In the genomic region with DNA sequence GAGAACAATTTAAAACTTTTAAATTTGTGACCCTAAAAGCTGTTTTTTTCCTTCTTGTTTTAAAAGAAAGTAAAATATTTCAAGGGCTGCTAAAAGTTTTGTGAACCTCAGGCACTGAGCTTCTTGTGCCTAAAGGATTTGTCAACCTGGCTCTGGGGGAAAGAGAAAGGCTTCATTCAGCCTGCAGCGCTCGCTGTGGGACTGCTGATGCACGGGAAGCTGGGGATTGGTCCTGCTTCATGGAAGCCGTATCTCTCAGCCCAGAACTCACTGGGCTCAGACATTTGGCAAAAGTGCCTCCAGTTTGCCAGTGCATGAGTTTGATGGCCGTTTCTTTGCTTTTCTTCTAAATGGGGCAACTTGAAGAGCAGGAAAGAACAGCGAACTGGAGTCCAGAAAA, we compare ENCODE assay signal across 21 cellular contexts. TPM values are rescaled to one million over a fixed set of nuclear protein-coding genes. Genes with fewer than 3 reads are reported as not detected.
"Had no signal": no experiment of that assay in that cellular context is flagged by ENCODE, and none has a peak within 500 bp of the region (broad histone marks: within the 10 kb centered on the region; RNA-seq: fewer than 3 reads in every experiment).

No MANE protein-coding gene starts in this region.

- H3K4me3 ChIP-seq: ascending aorta, coronary artery, gastrocnemius medialis, hepatocyte, lower lobe of right lung, psoas muscle, suprapubic skin, upper lobe of left lung had no signal

- H3K9me3 ChIP-seq: ascending aorta, gastrocnemius medialis, lower lobe of right lung, psoas muscle, suprapubic skin, upper lobe of left lung had no signal

- H3K79me2 ChIP-seq: hepatocyte had no signal

- DNase-seq: activated CD4-positive, alpha-beta T cell treated with anti-CD3 and anti-CD28 coated beads for 48 hours; activated CD8-positive, alpha-beta memory T cell treated with anti-CD3 and anti-CD28 coated beads, Interleukin-2, amount 50 U/mL, for 48 hours; activated CD8-positive, alpha-beta T cell treated with anti-CD3 and anti-CD28 coated beads, Interleukin-2, amount 10 ng/mL, durations not matched to agents 7 days and 5 days; activated naive CD4-positive, alpha-beta T cell; effector CD8-positive, alpha-beta T cell; gastrocnemius medialis; lower lobe of right lung; naive thymus-derived CD8-positive, alpha-beta T cell; stimulated activated CD4-positive, alpha-beta T cell treated with anti-CD3 and anti-CD28 coated beads, Interleukin-2, amount 100 ng/mL, for 48 hours; stimulated activated CD8-positive, alpha-beta memory T cell treated with anti-CD3 and anti-CD28 coated beads, Interleukin-4, amount 100 ng/mL, for 48 hours; stimulated activated naive CD8-positive, alpha-beta T cell treated with anti-CD3 and anti-CD28 coated beads, Interleukin-15, Interleukin-2, amounts not matched to agents 100 U/mL and 50 U/mL, for 24 hours; T-helper 9 cell; upper lobe of left lung had no signal

- ATAC-seq: activated CD8-positive, alpha-beta T cell treated with anti-CD3 and anti-CD28 coated beads, Interleukin-2, amount 10 ng/mL, durations not matched to agents 7 days and 5 days; lower lobe of right lung; naive thymus-derived CD8-positive, alpha-beta T cell; sciatic nerve; stimulated activated naive CD8-positive, alpha-beta T cell treated with anti-CD3 and anti-CD28 coated beads, Interleukin-15, Interleukin-2, amounts not matched to agents 100 U/mL and 50 U/mL, for 24 hours had no signal

- H3K27me3 ChIP-seq: ascending aorta, gastrocnemius medialis, hepatocyte, suprapubic skin, upper lobe of left lung had no signal

- H3K27ac Mint-ChIP-seq: activated CD8-positive, alpha-beta T cell treated with anti-CD3 and anti-CD28 coated beads, Interleukin-2, amount 10 ng/mL, durations not matched to agents 7 days and 5 days; activated T-helper 1 cell treated with anti-CD3 and anti-CD28 coated beads, Interleukin-12 subunit alpha, Interleukin-12 subunit beta, Interleukin-2, Interleukin-4 antibody, amounts not matched to agents 30 ng/mL and 10 ng/mL and 1 ng/mL, durations not matched to agents 14 hours and 24 hours and 36 hours; naive thymus-derived CD8-positive, alpha-beta T cell had no signal

- H3K4me2 ChIP-seq: hepatocyte had no signal

- H3K4me1 ChIP-seq: ascending aorta, gastrocnemius medialis, lower lobe of right lung, upper lobe of left lung had no signal

- H2AFZ ChIP-seq: hepatocyte had no signal

- H3K4me3 Mint-ChIP-seq: activated CD8-positive, alpha-beta T cell treated with anti-CD3 and anti-CD28 coated beads, Interleukin-2, amount 10 ng/mL, durations not matched to agents 7 days and 5 days; activated T-helper 1 cell treated with anti-CD3 and anti-CD28 coated beads, Interleukin-12 subunit alpha, Interleukin-12 subunit beta, Interleukin-2, Interleukin-4 antibody, amounts not matched to agents 30 ng/mL and 10 ng/mL and 1 ng/mL, durations not matched to agents 14 hours and 24 hours and 36 hours; naive thymus-derived CD8-positive, alpha-beta T cell had no signal

- H3K27ac ChIP-seq: ascending aorta, coronary artery, gastrocnemius medialis, hepatocyte, lower lobe of right lung, psoas muscle, suprapubic skin, upper lobe of left lung, VCaP had no signal

- H3K36me3 ChIP-seq: ascending aorta, lower lobe of right lung, suprapubic skin, upper lobe of left lung had no signal

RNA-seq across cellular contexts. Expression of gene TPRG1, which starts 30.8 kb away (rescaled TPM):
- polyA plus RNA-seq: hepatocyte had no signal
